Comparison of ENCODE assay signal across 14 cellular contexts in the genomic region with DNA sequence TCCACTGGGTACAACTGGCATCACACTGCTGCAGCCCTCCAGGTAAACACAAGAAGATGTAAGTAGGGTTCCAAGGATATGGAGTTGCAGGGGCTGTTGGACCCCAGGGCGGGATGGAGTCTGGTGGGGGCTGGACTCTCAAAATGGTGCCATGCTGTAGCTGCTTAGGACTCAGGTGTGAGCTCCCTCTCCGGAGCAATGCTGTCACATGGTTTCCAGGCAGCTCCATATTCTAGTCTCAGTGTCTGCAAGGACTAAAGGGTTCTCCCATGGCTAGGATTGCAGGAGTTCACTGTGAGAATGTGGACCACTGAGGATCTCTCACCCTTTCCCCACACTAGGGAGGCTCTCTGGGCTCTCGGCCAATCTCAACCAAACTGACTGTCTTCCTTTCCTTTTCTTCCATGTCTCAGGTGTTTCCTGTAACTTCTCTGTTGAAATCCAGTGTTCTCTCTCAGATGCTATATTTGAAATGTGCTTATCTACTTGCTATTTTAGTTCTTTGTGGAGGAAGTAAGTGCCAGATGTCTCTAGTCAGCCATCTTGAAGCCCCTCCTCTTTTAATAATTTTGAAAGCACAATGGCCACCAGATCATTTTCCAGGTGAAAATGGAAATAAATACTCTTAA.
"Had no signal": no experiment of that assay in that cellular context is flagged by ENCODE, and none has a peak within 500 bp of the region (broad histone marks: within the 10 kb centered on the region; RNA-seq: fewer than 3 reads in every experiment).

No MANE protein-coding gene starts in this region.

- H3K4me1 ChIP-seq: colonic mucosa, neural progenitor cell, pancreas, upper lobe of left lung had no signal

- H3K27me3 ChIP-seq: colonic mucosa, neural progenitor cell, pancreas, upper lobe of left lung had no signal

- FAIRE-seq: kidney, pancreas, TTC549 had no signal

- H3K9ac ChIP-seq: neural progenitor cell had no signal

- H3K9me3 ChIP-seq: colonic mucosa, pancreas had no signal

- H2AFZ ChIP-seq: neural progenitor cell had no signal

- H3K27ac ChIP-seq: colonic mucosa, neural progenitor cell, pancreas, upper lobe of left lung had no signal

- H3K4me3 ChIP-seq: colonic mucosa, neural progenitor cell, pancreas, upper lobe of left lung had no signal

- DNase-seq: activated CD4-positive, alpha-beta T cell treated with anti-CD3 and anti-CD28 coated beads, Interleukin-2, amount 50 U/mL, for 1 hour; activated naive CD4-positive, alpha-beta T cell treated with anti-CD3 and anti-CD28 coated beads, Interleukin-2, amount 10 ng/mL, durations not matched to agents 7 days and 5 days; caudate nucleus; colonic mucosa; effector CD8-positive, alpha-beta T cell; head of caudate nucleus; kidney; stimulated activated CD4-positive, alpha-beta T cell treated with anti-CD3 and anti-CD28 coated beads, Interleukin-15, amount 100 ng/mL, for 24 hours; stimulated activated CD4-positive, alpha-beta T cell treated with anti-CD3 and anti-CD28 coated beads, Interleukin-4, amount 100 ng/mL, for 24 hours; T-helper 17 cell; upper lobe of left lung had no signal

- H3K4me2 ChIP-seq: neural progenitor cell had no signal

- H3K36me3 ChIP-seq: colonic mucosa, neural progenitor cell, pancreas, upper lobe of left lung had no signal
